In the genomic region with DNA sequence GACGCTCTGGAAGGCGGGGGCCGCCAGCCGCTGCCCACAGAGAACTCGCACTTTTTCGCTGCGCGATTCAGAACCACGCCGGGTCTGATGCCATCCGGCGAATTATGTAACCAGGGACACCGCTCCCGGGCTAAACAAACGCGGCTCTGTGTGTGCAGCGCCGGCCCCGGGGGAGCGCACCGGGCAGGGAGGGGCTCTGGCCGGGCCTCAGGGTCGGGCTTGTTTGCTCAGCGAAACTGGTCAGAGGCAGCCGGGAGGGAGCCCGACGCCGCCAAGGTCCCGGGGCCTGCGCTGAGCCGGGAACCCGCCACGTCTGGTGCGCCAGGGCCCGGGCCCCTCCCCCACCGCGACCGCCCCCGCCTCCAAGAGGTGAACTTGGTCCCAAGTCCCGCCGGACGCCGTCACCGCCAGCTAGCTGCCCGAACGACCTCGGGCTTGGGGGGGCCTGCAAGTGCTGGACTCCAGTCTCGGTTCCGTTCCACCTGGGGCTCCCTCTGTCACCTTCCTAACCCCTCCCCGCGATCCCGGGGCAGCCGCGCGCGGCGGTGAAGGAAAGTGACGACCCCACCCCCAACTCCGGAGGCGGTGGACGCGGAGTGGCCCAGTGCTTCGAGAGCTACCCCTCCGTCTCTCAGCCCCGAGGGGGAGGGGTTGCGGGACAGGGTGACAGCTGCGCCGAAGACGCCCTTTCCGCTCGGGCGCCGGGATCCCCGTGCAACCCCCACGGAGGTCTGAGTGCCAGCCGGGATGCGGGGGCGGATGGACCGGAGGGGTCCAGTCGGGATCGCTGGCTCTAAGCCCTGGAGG, we compare ENCODE assay signal across 1 cellular context.
TF ChIP-seq lines count a peak whose summit lies in the region.

No MANE protein-coding gene starts in this region.

TF ChIP-seq in HepG2, 621 proteins besides CTCF, POLR2A, EP300 and RAD21 (continued from another document and continues in another):
- TF ChIP-seq ZNF503 (CRISPR knock-in tag; IDR thresholded peaks at IDR 0.05), result peak; percentile 80; the same call in 1 of the 2 replicates
- no peak for TF ChIP-seq ZZZ3 (CRISPR knock-in tag; IDR thresholded peaks at IDR 0.05; ENCODE audit: borderline replicate concordance)
- peak; percentile 98 for TF ChIP-seq PRDM4 (CRISPR knock-in tag; IDR thresholded peaks at IDR 0.05; ENCODE audit: borderline replicate concordance)
- no peak; the same call in 1 of the 2 replicates for TF ChIP-seq ZFP36L1 (CRISPR knock-in tag; IDR thresholded peaks at IDR 0.05)
- TF ChIP-seq TBP (CRISPR knock-in tag; IDR thresholded peaks at IDR 0.05), result no peak
- TF ChIP-seq TEAD3 (CRISPR knock-in tag; optimal IDR thresholded peaks at IDR 0.05; ENCODE audit: borderline replicate concordance), result peak; percentile 67
- no peak for TF ChIP-seq MATR3 (CRISPR knock-in tag; IDR thresholded peaks at IDR 0.05)
- no peak for TF ChIP-seq ARID2 (CRISPR knock-in tag; IDR thresholded peaks at IDR 0.05; ENCODE audit: borderline replicate concordance)
- TF ChIP-seq LRRFIP1 (CRISPR knock-in tag; conservative IDR thresholded peaks at IDR 0.05), result no peak
- no peak for TF ChIP-seq SP2 (CRISPR knock-in tag; IDR thresholded peaks at IDR 0.05)
- 0 out of 2 replicates have a peak, but pooled peaks have one; percentile 32 for TF ChIP-seq SMAD1 (CRISPR knock-in tag; IDR thresholded peaks at IDR 0.05; ENCODE audit: borderline replicate concordance, low read depth)
- TF ChIP-seq, protein P1, sequence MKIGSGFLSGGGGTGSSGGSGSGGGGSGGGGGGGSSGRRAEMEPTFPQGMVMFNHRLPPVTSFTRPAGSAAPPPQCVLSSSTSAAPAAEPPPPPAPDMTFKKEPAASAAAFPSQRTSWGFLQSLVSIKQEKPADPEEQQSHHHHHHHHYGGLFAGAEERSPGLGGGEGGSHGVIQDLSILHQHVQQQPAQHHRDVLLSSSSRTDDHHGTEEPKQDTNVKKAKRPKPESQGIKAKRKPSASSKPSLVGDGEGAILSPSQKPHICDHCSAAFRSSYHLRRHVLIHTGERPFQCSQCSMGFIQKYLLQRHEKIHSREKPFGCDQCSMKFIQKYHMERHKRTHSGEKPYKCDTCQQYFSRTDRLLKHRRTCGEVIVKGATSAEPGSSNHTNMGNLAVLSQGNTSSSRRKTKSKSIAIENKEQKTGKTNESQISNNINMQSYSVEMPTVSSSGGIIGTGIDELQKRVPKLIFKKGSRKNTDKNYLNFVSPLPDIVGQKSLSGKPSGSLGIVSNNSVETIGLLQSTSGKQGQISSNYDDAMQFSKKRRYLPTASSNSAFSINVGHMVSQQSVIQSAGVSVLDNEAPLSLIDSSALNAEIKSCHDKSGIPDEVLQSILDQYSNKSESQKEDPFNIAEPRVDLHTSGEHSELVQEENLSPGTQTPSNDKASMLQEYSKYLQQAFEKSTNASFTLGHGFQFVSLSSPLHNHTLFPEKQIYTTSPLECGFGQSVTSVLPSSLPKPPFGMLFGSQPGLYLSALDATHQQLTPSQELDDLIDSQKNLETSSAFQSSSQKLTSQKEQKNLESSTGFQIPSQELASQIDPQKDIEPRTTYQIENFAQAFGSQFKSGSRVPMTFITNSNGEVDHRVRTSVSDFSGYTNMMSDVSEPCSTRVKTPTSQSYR (CRISPR knock-in tag; IDR thresholded peaks at IDR 0.05; ENCODE audit: borderline replicate concordance), result peak; percentile 96
- peak; percentile 37; the same call in 1 of the 2 replicates for TF ChIP-seq NFYB (CRISPR knock-in tag; IDR thresholded peaks at IDR 0.05)
- TF ChIP-seq RFXAP (CRISPR knock-in tag; IDR thresholded peaks at IDR 0.05; ENCODE audit: borderline replicate concordance), result peak; percentile 9; the same call in 1 of the 2 replicates
- peak; percentile 63 for TF ChIP-seq ZNF547 (CRISPR knock-in tag; IDR thresholded peaks at IDR 0.05)
- TF ChIP-seq CC2D1A (CRISPR knock-in tag; IDR thresholded peaks at IDR 0.05), result no peak
- TF ChIP-seq, protein P2, sequence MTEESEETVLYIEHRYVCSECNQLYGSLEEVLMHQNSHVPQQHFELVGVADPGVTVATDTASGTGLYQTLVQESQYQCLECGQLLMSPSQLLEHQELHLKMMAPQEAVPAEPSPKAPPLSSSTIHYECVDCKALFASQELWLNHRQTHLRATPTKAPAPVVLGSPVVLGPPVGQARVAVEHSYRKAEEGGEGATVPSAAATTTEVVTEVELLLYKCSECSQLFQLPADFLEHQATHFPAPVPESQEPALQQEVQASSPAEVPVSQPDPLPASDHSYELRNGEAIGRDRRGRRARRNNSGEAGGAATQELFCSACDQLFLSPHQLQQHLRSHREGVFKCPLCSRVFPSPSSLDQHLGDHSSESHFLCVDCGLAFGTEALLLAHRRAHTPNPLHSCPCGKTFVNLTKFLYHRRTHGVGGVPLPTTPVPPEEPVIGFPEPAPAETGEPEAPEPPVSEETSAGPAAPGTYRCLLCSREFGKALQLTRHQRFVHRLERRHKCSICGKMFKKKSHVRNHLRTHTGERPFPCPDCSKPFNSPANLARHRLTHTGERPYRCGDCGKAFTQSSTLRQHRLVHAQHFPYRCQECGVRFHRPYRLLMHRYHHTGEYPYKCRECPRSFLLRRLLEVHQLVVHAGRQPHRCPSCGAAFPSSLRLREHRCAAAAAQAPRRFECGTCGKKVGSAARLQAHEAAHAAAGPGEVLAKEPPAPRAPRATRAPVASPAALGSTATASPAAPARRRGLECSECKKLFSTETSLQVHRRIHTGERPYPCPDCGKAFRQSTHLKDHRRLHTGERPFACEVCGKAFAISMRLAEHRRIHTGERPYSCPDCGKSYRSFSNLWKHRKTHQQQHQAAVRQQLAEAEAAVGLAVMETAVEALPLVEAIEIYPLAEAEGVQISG (CRISPR knock-in tag; IDR thresholded peaks at IDR 0.05), result no peak; the same call in 1 of the 2 replicates
- TF ChIP-seq NR3C1 (CRISPR knock-in tag; IDR thresholded peaks at IDR 0.05), result no peak
- peak; percentile 89 for TF ChIP-seq ZBTB34 (CRISPR knock-in tag; IDR thresholded peaks at IDR 0.05)
- peak; percentile 62; the same call in 1 of the 2 replicates for TF ChIP-seq REPIN1 (CRISPR knock-in tag; IDR thresholded peaks at IDR 0.05; ENCODE audit: borderline replicate concordance, low read depth)
- no peak for TF ChIP-seq ZNF761 (CRISPR knock-in tag; conservative IDR thresholded peaks at IDR 0.05)
- TF ChIP-seq ZNF34 (CRISPR knock-in tag; IDR thresholded peaks at IDR 0.05; ENCODE audit: borderline replicate concordance), result no peak
- no peak; the same call in 1 of the 2 replicates for TF ChIP-seq FOXJ3 (CRISPR knock-in tag; IDR thresholded peaks at IDR 0.05; ENCODE audit: borderline replicate concordance)
- no peak for TF ChIP-seq HNF1A (IDR thresholded peaks at IDR 0.05; ENCODE audit: low read depth)
- peak; percentile 15; the same call in 1 of the 2 replicates for TF ChIP-seq HNF1A (CRISPR knock-in tag; IDR thresholded peaks at IDR 0.05; ENCODE audit: borderline replicate concordance)
- TF ChIP-seq SAFB2 (CRISPR knock-in tag; IDR thresholded peaks at IDR 0.05; ENCODE audit: borderline replicate concordance, low read depth), result no peak
- peak; percentile 63; the same call in 1 of the 2 replicates for TF ChIP-seq SP4 (CRISPR knock-in tag; IDR thresholded peaks at IDR 0.05)
- TF ChIP-seq, protein P3, sequence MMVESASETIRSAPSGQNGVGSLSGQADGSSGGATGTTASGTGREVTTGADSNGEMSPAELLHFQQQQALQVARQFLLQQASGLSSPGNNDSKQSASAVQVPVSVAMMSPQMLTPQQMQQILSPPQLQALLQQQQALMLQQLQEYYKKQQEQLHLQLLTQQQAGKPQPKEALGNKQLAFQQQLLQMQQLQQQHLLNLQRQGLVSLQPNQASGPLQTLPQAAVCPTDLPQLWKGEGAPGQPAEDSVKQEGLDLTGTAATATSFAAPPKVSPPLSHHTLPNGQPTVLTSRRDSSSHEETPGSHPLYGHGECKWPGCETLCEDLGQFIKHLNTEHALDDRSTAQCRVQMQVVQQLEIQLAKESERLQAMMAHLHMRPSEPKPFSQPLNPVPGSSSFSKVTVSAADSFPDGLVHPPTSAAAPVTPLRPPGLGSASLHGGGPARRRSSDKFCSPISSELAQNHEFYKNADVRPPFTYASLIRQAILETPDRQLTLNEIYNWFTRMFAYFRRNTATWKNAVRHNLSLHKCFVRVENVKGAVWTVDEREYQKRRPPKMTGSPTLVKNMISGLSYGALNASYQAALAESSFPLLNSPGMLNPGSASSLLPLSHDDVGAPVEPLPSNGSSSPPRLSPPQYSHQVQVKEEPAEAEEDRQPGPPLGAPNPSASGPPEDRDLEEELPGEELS (CRISPR knock-in tag; IDR thresholded peaks at IDR 0.05), result peak; percentile 83
